In genomic region chr11:83191491-83191890, GRCh38 we compare ENCODE assay signal across 17 cellular contexts. TPM values are rescaled to one million over a fixed set of nuclear protein-coding genes. Genes with fewer than 3 reads are reported as not detected.
DNase-seq lines count a peak whose midpoint lies in the region; ATAC-seq, FAIRE-seq and TF ChIP-seq lines count a peak whose summit lies in the region.
"Had no signal": no experiment of that assay in that cellular context is flagged by ENCODE, and none has a peak within 500 bp of the region (broad histone marks: within the 10 kb centered on the region; RNA-seq: fewer than 3 reads in every experiment).

No MANE protein-coding gene starts in this region.

- no peak overlapping the region for H3K9ac ChIP-seq in Loucy (ENCODE audit: low read depth, low read length, poor library complexity, severe bottlenecking)
- no peak overlapping the region for H3K9ac ChIP-seq in astrocyte (ENCODE audit: low read length)

- H3K4me1 Mint-ChIP-seq in activated CD4-positive, alpha-beta T cell treated with anti-CD3 and anti-CD28 coated beads, Interleukin-2, amount 10 ng/mL, durations not matched to agents 7 days and 5 days = peaks cover 35% of the 10 kb centered on the region
- H3K4me1 Mint-ChIP-seq in astrocyte (ENCODE audit: low read depth, unreplicated experiment) (peaks cover 16% of the 10 kb centered on the region), progenitor cell of endocrine pancreas (ENCODE audit: low read depth) (peaks cover 24% of the 10 kb centered on the region)

- H3K4me3 Mint-ChIP-seq in activated CD4-positive, alpha-beta T cell treated with anti-CD3 and anti-CD28 coated beads, Interleukin-2, amount 10 ng/mL, durations not matched to agents 7 days and 5 days = peak overlapping the region; percentile 1
- H3K4me3 Mint-ChIP-seq in astrocyte (ENCODE audit: unreplicated experiment) = peak overlapping the region; percentile 46
- peak overlapping the region; percentile 25 for H3K4me3 Mint-ChIP-seq in progenitor cell of endocrine pancreas (ENCODE audit: low read depth)
- H3K4me3 Mint-ChIP-seq: T-helper 1 cell treated with Interleukin-12 subunit alpha and Interleukin-12 subunit beta and Interleukin-4 antibody, amounts not matched to agents 30 μg/mL and 1 μg/mL, for 36 hours had no signal

- no peaks in the 10 kb centered on the region for H3K9me3 ChIP-seq in Loucy (ENCODE audit: insufficient read depth, low read depth, low read length)
- no peaks in the 10 kb centered on the region for H3K9me3 ChIP-seq in astrocyte (ENCODE audit: insufficient read depth, low read depth, low read length)
- H3K9me3 ChIP-seq: A549, Caco-2 had no signal

- H3K36me3 ChIP-seq in Loucy (ENCODE audit: insufficient read depth, low read length) (peaks cover 9% of the 10 kb centered on the region; the same call in 1 of the 2 replicates), astrocyte (ENCODE audit: insufficient read depth, low read length) (peaks cover 18% of the 10 kb centered on the region)

- H3K79me2 ChIP-seq in Loucy (ENCODE audit: insufficient read depth, low read length) (peaks cover 21% of the 10 kb centered on the region), astrocyte (ENCODE audit: insufficient read depth, low read length) (peaks cover 31% of the 10 kb centered on the region)

- H4K20me1 ChIP-seq in Loucy (ENCODE audit: insufficient read depth, low read length, poor library complexity, severe bottlenecking) (no peaks in the 10 kb centered on the region), astrocyte (ENCODE audit: insufficient read depth, low read length) (peaks cover 4% of the 10 kb centered on the region)

- H3K36me3 Mint-ChIP-seq in activated CD4-positive, alpha-beta T cell treated with anti-CD3 and anti-CD28 coated beads, Interleukin-2, amount 10 ng/mL, durations not matched to agents 7 days and 5 days (ENCODE audit: low read depth) = peaks cover 23% of the 10 kb centered on the region
- H3K36me3 Mint-ChIP-seq in astrocyte (ENCODE audit: low read depth, unreplicated experiment) (peaks cover 3% of the 10 kb centered on the region), progenitor cell of endocrine pancreas (ENCODE audit: insufficient read depth) (peaks cover 13% of the 10 kb centered on the region)

- H3K4me2 ChIP-seq in Loucy (ENCODE audit: low read depth, low read length, poor library complexity, severe bottlenecking) (peak overlapping the region; percentile 100), astrocyte (ENCODE audit: low read length) (no peak overlapping the region)

- DNase-seq in activated CD4-positive, alpha-beta T cell treated with anti-CD3 and anti-CD28 coated beads, Interleukin-2, amount 10 ng/mL, durations not matched to agents 7 days and 5 days = no peak
- no peak for DNase-seq in activated CD4-positive, alpha-beta T cell treated with anti-CD3 and anti-CD28 coated beads for 1 hour
- DNase-seq in astrocyte (ENCODE audit: low read depth) = no peak
- DNase-seq in progenitor cell of endocrine pancreas (ENCODE audit: low spot score, unreplicated experiment) = no peak
- no peak for DNase-seq in SKM-1 (lab: John Stamatoyannopoulos, UW; ENCODE audit: unreplicated experiment)
- DNase-seq: Caco-2, GF-D8, NCI-H2081 had no signal

- CTCF ChIA-PET in activated CD4-positive, alpha-beta T cell treated with anti-CD3 and anti-CD28 coated beads, Interleukin-2, amount 10 ng/mL, durations not matched to agents 7 days and 5 days (lab: Charles Lee) = interaction anchor here (0.9 kb wide), 1 partner anchor 11 kb away, joined by 5 read pairs; no protein-coding TSS in a partner anchor

- no peak for ATAC-seq in GM21447 (IDR thresholded peaks at IDR 0.05; ENCODE audit: unreplicated experiment)
- no peak for ATAC-seq in GM21717 (IDR thresholded peaks at IDR 0.05; ENCODE audit: unreplicated experiment)
- ATAC-seq: A549; activated CD4-positive, CD25-positive, alpha-beta regulatory T cell treated with anti-CD3 and anti-CD28 coated beads, Interleukin-2, amount 50 U/mL, for 24 hours had no signal

- no peaks in the 10 kb centered on the region for H3F3A ChIP-seq in Loucy (ENCODE audit: low read depth)

- H3K4me3 ChIP-seq in Loucy (ENCODE audit: low read length, poor library complexity, severe bottlenecking) (no peak overlapping the region), astrocyte (ENCODE audit: insufficient read depth, low read depth, low read length) (no peak overlapping the region)

- TF ChIP-seq CTCF in Loucy (conservative IDR thresholded peaks at IDR 0.05; ENCODE audit: low read length) (no peak), astrocyte (IDR thresholded peaks at IDR 0.05; ENCODE audit: insufficient read depth, low read depth, low read length) (no peak), progenitor cell of endocrine pancreas (IDR thresholded peaks at IDR 0.05; ENCODE audit: unreplicated experiment) (no peak)

- H2AFZ ChIP-seq in Loucy (ENCODE audit: low read length) (no peak overlapping the region), astrocyte (ENCODE audit: low read depth, low read length) (no peak overlapping the region)

- no peak overlapping the region for H3K27ac ChIP-seq in astrocyte (ENCODE audit: low read depth, low read length)
- H3K27ac ChIP-seq: A549 had no signal

- no peaks in the 10 kb centered on the region for H3K27me3 ChIP-seq in Loucy (ENCODE audit: insufficient read depth, low read length, poor library complexity, severe bottlenecking)
- H3K27me3 ChIP-seq in astrocyte (ENCODE audit: insufficient read depth, low read length) = no peaks in the 10 kb centered on the region

- POLR2A ChIA-PET in activated CD4-positive, alpha-beta T cell treated with anti-CD3 and anti-CD28 coated beads, Interleukin-2, amount 10 ng/mL, durations not matched to agents 7 days and 5 days (lab: Charles Lee) = no interaction called here

- no peaks in the 10 kb centered on the region for H3K27me3 Mint-ChIP-seq in activated CD4-positive, alpha-beta T cell treated with anti-CD3 and anti-CD28 coated beads, Interleukin-2, amount 10 ng/mL, durations not matched to agents 7 days and 5 days
- H3K27me3 Mint-ChIP-seq in astrocyte (ENCODE audit: low read depth, unreplicated experiment) (no peaks in the 10 kb centered on the region), progenitor cell of endocrine pancreas (no peaks in the 10 kb centered on the region)

- H3K9me2 ChIP-seq in Loucy (replicated peaks; ENCODE audit: low read depth, low read length) = no peaks in the 10 kb centered on the region

- H3K27ac Mint-ChIP-seq in activated CD4-positive, alpha-beta T cell treated with anti-CD3 and anti-CD28 coated beads, Interleukin-2, amount 10 ng/mL, durations not matched to agents 7 days and 5 days = no peak overlapping the region
- H3K27ac Mint-ChIP-seq in astrocyte (ENCODE audit: unreplicated experiment) (no peak overlapping the region), progenitor cell of endocrine pancreas (peak overlapping the region; percentile 7)
- H3K27ac Mint-ChIP-seq: T-helper 1 cell treated with Interleukin-12 subunit alpha and Interleukin-12 subunit beta and Interleukin-4 antibody, amounts not matched to agents 30 μg/mL and 1 μg/mL, for 36 hours had no signal

- FAIRE-seq in astrocyte (lab: Jason Lieb, UNC) = no peak
- FAIRE-seq: A549, endothelial cell of umbilical vein, islet of Langerhans, RCC 7860 had no signal

- no peaks in the 10 kb centered on the region for H3K9me3 Mint-ChIP-seq in activated CD4-positive, alpha-beta T cell treated with anti-CD3 and anti-CD28 coated beads, Interleukin-2, amount 10 ng/mL, durations not matched to agents 7 days and 5 days
- no peaks in the 10 kb centered on the region for H3K9me3 Mint-ChIP-seq in astrocyte (ENCODE audit: unreplicated experiment)
- H3K9me3 Mint-ChIP-seq in progenitor cell of endocrine pancreas (ENCODE audit: low read depth) = no peaks in the 10 kb centered on the region
- H3K9me3 Mint-ChIP-seq: T-helper 1 cell treated with Interleukin-12 subunit alpha and Interleukin-12 subunit beta and Interleukin-4 antibody, amounts not matched to agents 30 μg/mL and 1 μg/mL, for 36 hours had no signal

- H3K4me1 ChIP-seq in Loucy (ENCODE audit: insufficient read depth, low read length, poor library complexity, severe bottlenecking) (peaks cover 23% of the 10 kb centered on the region), astrocyte (ENCODE audit: insufficient read depth, low read length) (peaks cover 15% of the 10 kb centered on the region)

RNA-seq across cellular contexts. Expression of gene ANKRD42, which starts 2.0 kb away (rescaled TPM):
- 1 to 10 TPM; 1.8 to 2.2 TPM for total RNA-seq in activated CD4-positive, alpha-beta T cell treated with anti-CD3 and anti-CD28 coated beads, Interleukin-2, amount 10 ng/mL, durations not matched to agents 7 days and 5 days
- total RNA-seq in astrocyte = 15.0 and 16.4 TPM in 2 replicates
- total RNA-seq in progenitor cell of endocrine pancreas = 12.1 and 12.7 TPM in 2 replicates

RNA-seq across cellular contexts. Expression of gene PCF11, which starts 34.6 kb away (rescaled TPM):
- total RNA-seq in activated CD4-positive, alpha-beta T cell treated with anti-CD3 and anti-CD28 coated beads, Interleukin-2, amount 10 ng/mL, durations not matched to agents 7 days and 5 days = 10 to 100 TPM; 76.7 to 89.3 TPM
- total RNA-seq in astrocyte (35.9 and 40.7 TPM in 2 replicates), progenitor cell of endocrine pancreas (65.0 and 69.1 TPM in 2 replicates)
